35 cellular contexts compared by ENCODE assay signal in the genomic region with DNA sequence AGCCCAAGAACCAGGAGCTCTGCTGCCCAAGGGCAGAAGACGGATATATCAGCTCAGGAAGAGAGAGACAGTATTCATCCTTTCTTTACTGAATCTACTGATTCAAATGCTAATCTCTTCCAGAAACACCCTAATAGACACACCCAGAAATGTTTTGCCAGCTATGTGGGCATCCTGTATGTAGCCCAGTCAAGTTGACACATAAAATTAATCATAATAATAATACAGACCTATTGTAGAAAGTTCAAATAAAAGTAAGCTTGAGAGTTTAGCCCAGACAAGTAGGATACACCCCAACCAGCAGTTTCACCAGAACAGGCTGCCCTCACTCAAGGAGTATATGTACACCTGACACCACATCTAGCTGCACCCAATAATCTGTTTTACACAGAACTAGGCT.
"Had no signal": no experiment of that assay in that cellular context is flagged by ENCODE, and none has a peak within 500 bp of the region (broad histone marks: within the 10 kb centered on the region; RNA-seq: fewer than 3 reads in every experiment).

No MANE protein-coding gene starts in this region.

- H3K4me3 ChIP-seq: MG63 had no signal

- H3K27me3 ChIP-seq: MG63 had no signal

- DNase-seq: Karpas-422, Kasumi-1, MG63, MM.1S, MV-4-11, NCI-H1048, NCI-H1092, NCI-H1092 treated with DMSO at 0.1 percent for 48 hours, NCI-H1105, NCI-H1105 treated with DMSO at 0.1 percent for 48 hours, NCI-H1417, NCI-H1417 treated with DMSO at 0.1 percent for 48 hours, NCI-H1436, NCI-H1436 treated with DMSO at 0.1 percent for 48 hours, NCI-H146, NCI-H1694, NCI-H1694 treated with DMSO at 0.1 percent for 48 hours, NCI-H187, NCI-H187 treated with DMSO at 0.1 percent for 48 hours, NCI-H1930, NCI-H2029, NCI-H2029 treated with DMSO at 0.1 percent for 48 hours, NCI-H2081, NCI-H2081 treated with DMSO at 0.1 percent for 48 hours, NCI-H2107, NCI-H2171, NCI-H2171 treated with DMSO at 0.1 percent for 48 hours, NCI-H2227 treated with DMSO at 0.1 percent for 48 hours, NCI-H226, NCI-H345, NCI-H446, NCI-H446 treated with DMSO at 0.1 percent for 48 hours, NCI-H510A, NCI-H510A treated with DMSO at 0.1 percent for 48 hours, NCI-H524 had no signal

- H3K9me3 ChIP-seq: MG63 had no signal

- H3K36me3 ChIP-seq: MG63 had no signal
